In genomic region chr14:67583711-67584644, GRCh38 we compare ENCODE assay signal across 8 cellular contexts. TPM values are rescaled to one million over a fixed set of nuclear protein-coding genes. Genes with fewer than 3 reads are reported as not detected.
DNase-seq lines count a peak whose midpoint lies in the region; ATAC-seq and TF ChIP-seq lines count a peak whose summit lies in the region.

No MANE protein-coding gene starts in this region.

- no peak overlapping the region for H3K4me2 ChIP-seq in neuronal stem cell (ENCODE audit: insufficient read depth, low read length, poor library complexity, severe bottlenecking)

- H3K4me3 ChIP-seq in neuronal stem cell (ENCODE audit: low read length in 2 of 2), result no peak overlapping the region

- H3K9ac ChIP-seq in neuronal stem cell (ENCODE audit: low read depth, low read length, poor library complexity), result no peak overlapping the region

- no peak overlapping the region for H3K4ac ChIP-seq in neuronal stem cell (ENCODE audit: low read length)

- H3K36me3 ChIP-seq in neuronal stem cell (replicated peaks in 1 of 2; ENCODE audit: control insufficient read depth in 2 of 2, insufficient read depth in 2 of 2, low read length in 2 of 2), result peaks cover 14 to 25% of the 10 kb centered on the region in 2 donors

- no peak for ATAC-seq in HG03095 (IDR thresholded peaks at IDR 0.05; ENCODE audit: unreplicated experiment)

- H3K9me3 ChIP-seq in neuronal stem cell (replicated peaks in 1 of 2; ENCODE audit: control insufficient read depth in 2 of 2, insufficient read depth in 1 of 2, low read depth in 1 of 2, low read length in 2 of 2), result no peaks in the 10 kb centered on the region

- peak; percentile 82 for TF ChIP-seq CTCF in GM12873 (IDR thresholded peaks at IDR 0.05; ENCODE audit: insufficient read depth, low read depth, low read length, missing control alignments)
- TF ChIP-seq CTCF in VCaP (conservative IDR thresholded peaks at IDR 0.05), result peak; percentile 85

- DNase-seq in CD1c-positive myeloid dendritic cell (ENCODE audit: extremely low spot score) (peak; percentile 61), LoVo (ENCODE audit: low spot score) (peak; percentile 36), fibroblast of peridontal ligament (ENCODE audit: extremely low read depth) (peak; percentile 60), neuronal stem cell (ENCODE audit: low spot score) (peak; percentile 47), KG1 (lab: John Stamatoyannopoulos, UW) (no peak)

- no peak overlapping the region for H2AFZ ChIP-seq in neuronal stem cell (ENCODE audit: low read length)

- H3K27me3 ChIP-seq in neuronal stem cell (ENCODE audit: control insufficient read depth in 3 of 3, insufficient read depth in 3 of 3, low read depth in 1 of 3, low read length in 3 of 3), result no peaks in the 10 kb centered on the region

- H4K91ac ChIP-seq in neuronal stem cell (ENCODE audit: low read depth, low read length, poor library complexity), result no peak overlapping the region

- H2BK5ac ChIP-seq in neuronal stem cell (ENCODE audit: low read length), result no peak overlapping the region

- no peak overlapping the region for H4K8ac ChIP-seq in neuronal stem cell (ENCODE audit: low read depth, low read length)

- no CpG with 5 or more reads among the region's 6 CpGs for WGBS in neuronal stem cell (ENCODE audit: extremely low coverage in 2 of 2, insufficient read length in 2 of 2, insufficient replicate concordance in 1 of 2), 2 donors

- H3K27ac ChIP-seq in VCaP (peak overlapping the region; percentile 25), neuronal stem cell (replicated peaks; ENCODE audit: low read length) (no peak overlapping the region)

- H2AK5ac ChIP-seq in neuronal stem cell (ENCODE audit: low read depth, low read length), result no peak overlapping the region

- H3K79me1 ChIP-seq in neuronal stem cell (ENCODE audit: low read depth, low read length), result no peaks in the 10 kb centered on the region

- H2BK12ac ChIP-seq in neuronal stem cell (ENCODE audit: low read length), result no peak overlapping the region

- no peak overlapping the region for H3K18ac ChIP-seq in neuronal stem cell (ENCODE audit: low read length)

- H2BK15ac ChIP-seq in neuronal stem cell (ENCODE audit: low read length), result no peak overlapping the region

- H3K14ac ChIP-seq in neuronal stem cell (ENCODE audit: low read length), result no peak overlapping the region

- no peak overlapping the region for H3K23ac ChIP-seq in neuronal stem cell (ENCODE audit: low read depth, low read length, poor library complexity)

- H3K4me1 ChIP-seq in neuronal stem cell (ENCODE audit: control insufficient read depth in 2 of 2, insufficient read depth in 1 of 2, low read depth in 1 of 2, low read length in 2 of 2), result no peaks in the 10 kb centered on the region

- no peak overlapping the region for H2BK120ac ChIP-seq in neuronal stem cell (ENCODE audit: low read depth, low read length)

RNA-seq across cellular contexts. Expression of gene PIGH, which starts 16.1 kb away (rescaled TPM):
- polyA plus RNA-seq in neuronal stem cell (2013, experiment 1 of 2), result 9.3 TPM
- 9.9 TPM for polyA plus RNA-seq in neuronal stem cell (2013, experiment 2 of 2)

RNA-seq across cellular contexts. Expression of gene ARG2, which starts 35.7 kb away (rescaled TPM):
- polyA plus RNA-seq in neuronal stem cell (2013, experiment 1 of 2), result 49.2 TPM
- 50.1 TPM for polyA plus RNA-seq in neuronal stem cell (2013, experiment 2 of 2)

RNA-seq across cellular contexts. Expression of gene PLEKHH1, which starts 50.9 kb away (rescaled TPM):
- 7.7 TPM for polyA plus RNA-seq in neuronal stem cell (2013, experiment 1 of 2)
- 8.2 TPM for polyA plus RNA-seq in neuronal stem cell (2013, experiment 2 of 2)
